16 cellular contexts compared by ENCODE assay signal in the genomic region with DNA sequence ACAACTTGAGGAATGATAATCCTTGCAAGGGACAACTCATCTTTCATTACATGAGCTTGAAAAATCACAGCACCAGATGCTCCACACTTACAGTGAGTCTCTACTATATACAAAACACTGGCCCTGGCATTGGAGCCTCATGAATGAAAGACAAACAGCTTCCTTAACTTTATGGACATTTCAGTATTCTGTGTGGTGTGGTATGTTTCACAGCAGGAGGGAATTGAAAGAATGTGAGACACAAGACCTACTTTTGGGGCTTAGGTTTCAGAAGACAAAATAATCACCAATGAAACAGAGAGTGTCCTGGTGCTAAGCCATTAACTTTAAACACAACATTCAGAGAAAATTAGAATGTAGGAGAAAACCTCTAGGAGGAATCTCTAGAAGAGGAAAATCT.
DNase-seq lines count a peak whose midpoint lies in the region; ATAC-seq and TF ChIP-seq lines count a peak whose summit lies in the region.
"Had no signal": no experiment of that assay in that cellular context is flagged by ENCODE, and none has a peak within 500 bp of the region (broad histone marks: within the 10 kb centered on the region; RNA-seq: fewer than 3 reads in every experiment).

No MANE protein-coding gene starts in this region.

- no peaks in the 10 kb centered on the region for H3F3A ChIP-seq in neural progenitor cell (ENCODE audit: low read depth)

- TF ChIP-seq CTCF in choroid plexus epithelial cell (conservative IDR thresholded peaks at IDR 0.05; ENCODE audit: low read depth, low read length) (no peak), neural progenitor cell (IDR thresholded peaks at IDR 0.05) (no peak)

- ATAC-seq in GM21515 (IDR thresholded peaks at IDR 0.05; ENCODE audit: unreplicated experiment) = no peak
- no peak for ATAC-seq in HG03196 (IDR thresholded peaks at IDR 0.05; ENCODE audit: unreplicated experiment)
- no peak for ATAC-seq in HG02759 (IDR thresholded peaks at IDR 0.05; ENCODE audit: unreplicated experiment)
- ATAC-seq: GM12878, HCT116 had no signal

- H3K4me3 ChIP-seq in adipocyte (ENCODE audit: low read length) = no peak overlapping the region
- no peak overlapping the region for H3K4me3 ChIP-seq in choroid plexus epithelial cell (ENCODE audit: low read depth, low read length)
- H3K4me3 ChIP-seq in neural progenitor cell = no peak overlapping the region
- H3K4me3 ChIP-seq: BLaER1 treated with 17β-estradiol and CSF1 and Interleukin-3, amounts not matched to agents 10 nM and 100 nM; GM12878 had no signal

- no peak overlapping the region for H3K27ac Mint-ChIP-seq in neural progenitor cell
- H3K27ac Mint-ChIP-seq: CD4-positive, CD25-positive, alpha-beta regulatory T cell; IgD-negative memory B cell had no signal

- no peak overlapping the region for H3K4me3 Mint-ChIP-seq in neural progenitor cell
- H3K4me3 Mint-ChIP-seq: CD4-positive, CD25-positive, alpha-beta regulatory T cell; IgD-negative memory B cell had no signal

- H3K36me3 Mint-ChIP-seq in neural progenitor cell = no peaks in the 10 kb centered on the region
- H3K36me3 Mint-ChIP-seq: CD4-positive, CD25-positive, alpha-beta regulatory T cell; IgD-negative memory B cell had no signal

- peaks cover 2% of the 10 kb centered on the region for H3K27me3 Mint-ChIP-seq in neural progenitor cell (ENCODE audit: insufficient read depth, low read depth)
- H3K27me3 Mint-ChIP-seq: CD4-positive, CD25-positive, alpha-beta regulatory T cell had no signal

- no peak overlapping the region for H2AFZ ChIP-seq in neural progenitor cell (replicated peaks)

- H3K9me3 ChIP-seq in adipocyte (ENCODE audit: control insufficient read depth, low read length) (no peaks in the 10 kb centered on the region), neural progenitor cell (ENCODE audit: low read depth) (no peaks in the 10 kb centered on the region)
- H3K9me3 ChIP-seq: BLaER1 treated with 17β-estradiol and CSF1 and Interleukin-3, amounts not matched to agents 10 nM and 100 nM had no signal

- no peaks in the 10 kb centered on the region for H3K79me2 ChIP-seq in neural progenitor cell (ENCODE audit: low read depth)

- H3K27me3 ChIP-seq in adipocyte (replicated peaks; ENCODE audit: control insufficient read depth, insufficient read depth, low read length) = no peaks in the 10 kb centered on the region
- no peaks in the 10 kb centered on the region for H3K27me3 ChIP-seq in neural progenitor cell
- H3K27me3 ChIP-seq: BLaER1 treated with 17β-estradiol and CSF1 and Interleukin-3, amounts not matched to agents 10 nM and 100 nM had no signal

- H3K4me1 Mint-ChIP-seq in neural progenitor cell = peaks cover 4% of the 10 kb centered on the region
- H3K4me1 Mint-ChIP-seq: CD4-positive, CD25-positive, alpha-beta regulatory T cell; IgD-negative memory B cell had no signal

- no peaks in the 10 kb centered on the region for H4K20me1 ChIP-seq in neural progenitor cell (ENCODE audit: low read depth)
- H4K20me1 ChIP-seq: BLaER1 treated with 17β-estradiol and CSF1 and Interleukin-3, amounts not matched to agents 10 nM and 100 nM had no signal

- no peaks in the 10 kb centered on the region for H3K9me3 Mint-ChIP-seq in neural progenitor cell
- H3K9me3 Mint-ChIP-seq: IgD-negative memory B cell had no signal

- H3K9ac ChIP-seq in adipocyte (ENCODE audit: low read length) (no peak overlapping the region), neural progenitor cell (no peak overlapping the region)
- H3K9ac ChIP-seq: BLaER1 treated with 17β-estradiol and CSF1 and Interleukin-3, amounts not matched to agents 10 nM and 100 nM; KMS-11 had no signal

- DNase-seq in EL (peak; percentile 1), adipocyte (ENCODE audit: low read depth) (peak; percentile 4), choroid plexus epithelial cell (ENCODE audit: low read depth) (peak; percentile 74), neural progenitor cell (ENCODE audit: low spot score) (peak; percentile 26)
- DNase-seq: 8988T; ACHN; CD4-positive, CD25-positive, alpha-beta regulatory T cell; DMS53 had no signal

- H3K4me2 ChIP-seq in neural progenitor cell = no peak overlapping the region
- H3K4me2 ChIP-seq: BLaER1 treated with 17β-estradiol and CSF1 and Interleukin-3, amounts not matched to agents 10 nM and 100 nM; KMS-11 had no signal

- H3K4me1 ChIP-seq in adipocyte (ENCODE audit: control insufficient read depth, insufficient read depth, low read length) (no peaks in the 10 kb centered on the region), neural progenitor cell (no peaks in the 10 kb centered on the region)
- H3K4me1 ChIP-seq: BLaER1 treated with 17β-estradiol and CSF1 and Interleukin-3, amounts not matched to agents 10 nM and 100 nM had no signal

- no peaks in the 10 kb centered on the region for H3K36me3 ChIP-seq in adipocyte (ENCODE audit: control insufficient read depth, insufficient read depth, low read length, severe bottlenecking)
- H3K36me3 ChIP-seq in neural progenitor cell = no peaks in the 10 kb centered on the region
- H3K36me3 ChIP-seq: BLaER1 treated with 17β-estradiol and CSF1 and Interleukin-3, amounts not matched to agents 10 nM and 100 nM had no signal

- no peak overlapping the region for H3K27ac ChIP-seq in neural progenitor cell
- H3K27ac ChIP-seq: BLaER1 treated with 17β-estradiol and CSF1 and Interleukin-3, amounts not matched to agents 10 nM and 100 nM; KMS-11 had no signal

Comparison
In these comparisons a context has a peak if more than half of its experiments do, and no peak if none do; other contexts are left out.
1. DNase-seq: peak in every context shown above with its lines; median percentile 74 in choroid plexus epithelial cell; 26 in neural progenitor cell; 4 in adipocyte; 1 in EL.